ENCODE assay signal across 29 cellular contexts in the genomic region with DNA sequence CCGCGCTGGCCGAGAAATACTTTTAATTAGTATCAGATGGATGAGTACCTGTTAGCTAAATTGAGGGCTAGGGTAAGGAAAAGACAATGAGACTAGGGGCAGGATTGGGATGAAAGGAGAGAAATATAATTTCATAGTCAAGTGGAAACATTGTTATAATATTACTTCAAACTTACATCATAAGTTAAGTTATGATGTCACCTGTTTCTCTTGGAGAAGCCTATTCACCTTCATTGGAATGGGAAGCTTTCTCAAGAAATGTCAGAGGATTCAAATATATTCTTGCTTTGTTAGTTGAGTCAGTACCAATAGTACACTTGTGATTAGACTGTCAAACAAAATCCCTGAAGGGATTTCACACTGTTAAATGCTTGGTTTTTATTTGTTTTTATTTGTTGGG.
"Had no signal": no experiment of that assay in that cellular context is flagged by ENCODE, and none has a peak within 500 bp of the region (broad histone marks: within the 10 kb centered on the region; RNA-seq: fewer than 3 reads in every experiment).

No MANE protein-coding gene starts in this region.

- H3K4me3 Mint-ChIP-seq: stimulated activated effector memory CD8-positive, alpha-beta T cell treated with anti-CD3 and anti-CD28 coated beads, Interleukin-12 subunit alpha, Interleukin-12 subunit beta, amount 100 ng/mL, for 72 hours; stimulated activated memory B cell treated with anti-CD40 and anti-IgM and Interleukin-4, amounts not matched to agents 10 μg/mL and 1 μg/mL and 100 μg/mL, for 72 hours; stimulated activated naive B cell treated with anti-CD40 and anti-IgM and Interleukin-4, amounts not matched to agents 10 μg/mL and 1 μg/mL and 100 μg/mL, for 72 hours; stimulated activated naive CD8-positive, alpha-beta T cell treated with anti-CD3 and anti-CD28 coated beads, Interleukin-15, amount 100 ng/mL, for 72 hours; stimulated activated naive CD8-positive, alpha-beta T cell treated with anti-CD3 and anti-CD28 coated beads, Interleukin-15, Interleukin-2, amounts not matched to agents 100 ng/mL and 50 ng/mL, for 24 hours; type B pancreatic cell had no signal

- ATAC-seq: stimulated activated effector memory CD8-positive, alpha-beta T cell treated with anti-CD3 and anti-CD28 coated beads, Interleukin-12 subunit alpha, Interleukin-12 subunit beta, amount 100 ng/mL, for 72 hours; stimulated activated memory B cell treated with anti-CD40 and anti-IgM and Interleukin-4, amounts not matched to agents 10 μg/mL and 1 μg/mL and 100 μg/mL, for 72 hours; stimulated activated naive B cell treated with anti-CD40 and anti-IgM and Interleukin-4, amounts not matched to agents 10 μg/mL and 1 μg/mL and 100 μg/mL, for 72 hours; stimulated activated naive CD8-positive, alpha-beta T cell treated with anti-CD3 and anti-CD28 coated beads, Interleukin-15, amount 100 ng/mL, for 72 hours; stimulated activated naive CD8-positive, alpha-beta T cell treated with anti-CD3 and anti-CD28 coated beads, Interleukin-15, Interleukin-2, amounts not matched to agents 100 U/mL and 50 U/mL, for 24 hours; upper lobe of right lung had no signal

- H3K36me3 Mint-ChIP-seq: stimulated activated effector memory CD8-positive, alpha-beta T cell treated with anti-CD3 and anti-CD28 coated beads, Interleukin-12 subunit alpha, Interleukin-12 subunit beta, amount 100 ng/mL, for 72 hours had no signal

- H3K4me3 ChIP-seq: stomach, suprapubic skin, testis, thoracic aorta, thyroid gland, tibial artery, tibial nerve, transverse colon, upper lobe of left lung, upper lobe of right lung, uterus, vagina had no signal

- H3K9me3 ChIP-seq: suprapubic skin, testis, thoracic aorta, thyroid gland, tibial nerve, transverse colon, upper lobe of right lung, vagina had no signal

- H3K36me3 ChIP-seq: suprapubic skin, thoracic aorta, thyroid gland, transverse colon, upper lobe of left lung, upper lobe of right lung, uterus, vagina had no signal

- H3K4me1 ChIP-seq: stomach, suprapubic skin, testis, thyroid gland, tibial artery, tibial nerve, transverse colon, upper lobe of left lung, upper lobe of right lung, uterus, vagina had no signal

- H3K27ac Mint-ChIP-seq: stimulated activated effector memory CD8-positive, alpha-beta T cell treated with anti-CD3 and anti-CD28 coated beads, Interleukin-12 subunit alpha, Interleukin-12 subunit beta, amount 100 ng/mL, for 72 hours; stimulated activated memory B cell treated with anti-CD40 and anti-IgM and Interleukin-4, amounts not matched to agents 10 μg/mL and 1 μg/mL and 100 μg/mL, for 72 hours; stimulated activated naive B cell treated with anti-CD40 and anti-IgM and Interleukin-4, amounts not matched to agents 10 μg/mL and 1 μg/mL and 100 μg/mL, for 72 hours; stimulated activated naive CD8-positive, alpha-beta T cell treated with anti-CD3 and anti-CD28 coated beads, Interleukin-15, amount 100 ng/mL, for 72 hours; stimulated activated naive CD8-positive, alpha-beta T cell treated with anti-CD3 and anti-CD28 coated beads, Interleukin-15, Interleukin-2, amounts not matched to agents 100 ng/mL and 50 ng/mL, for 24 hours; type B pancreatic cell had no signal

- H3K27ac ChIP-seq: stomach, suprapubic skin, testis, thoracic aorta, thyroid gland, tibial artery, tibial nerve, transverse colon, upper lobe of left lung, upper lobe of right lung, uterus, vagina had no signal

- DNase-seq: stimulated activated CD4-positive, alpha-beta T cell treated with anti-CD3 and anti-CD28 coated beads, Interleukin-2, amount 100 ng/mL, for 48 hours; stimulated activated CD4-positive, alpha-beta T cell treated with anti-CD3 and anti-CD28 coated beads, Interleukin-4, amount 100 ng/mL, for 1 hour; stimulated activated CD4-positive, alpha-beta T cell treated with anti-CD3 and anti-CD28 coated beads, Interleukin-4, amount 100 ng/mL, for 24 hours; stimulated activated CD4-positive, alpha-beta T cell treated with anti-CD3 and anti-CD28 coated beads, Interleukin-4, amount 100 ng/mL, for 4 hours; stimulated activated CD8-positive, alpha-beta memory T cell treated with anti-CD3 and anti-CD28 coated beads, Interleukin-4, amount 100 ng/mL, for 48 hours; stimulated activated naive B cell treated with anti-CD40 and anti-IgM and Interleukin-4, amounts not matched to agents 10 μg/mL and 1 μg/mL and 100 μg/mL, for 72 hours; stimulated activated naive CD4-positive, alpha-beta T cell; stimulated activated naive CD4-positive, alpha-beta T cell treated with Interleukin-2 at 50 U/mL for 16 hours; stimulated activated naive CD8-positive, alpha-beta T cell treated with anti-CD3 and anti-CD28 coated beads, Interleukin-15, amount 100 ng/mL, for 72 hours; stimulated activated naive CD8-positive, alpha-beta T cell treated with anti-CD3 and anti-CD28 coated beads, Interleukin-15, Interleukin-2, amounts not matched to agents 100 U/mL and 50 U/mL, for 24 hours; stomach; substantia nigra; testis; thyroid gland; tibial artery; transverse colon; trophoblast cell; upper lobe of left lung; upper lobe of right lung; uterus had no signal

- FAIRE-seq: urothelium cell line had no signal

- H3K27me3 ChIP-seq: stomach, suprapubic skin, testis, thyroid gland, tibial artery, tibial nerve, transverse colon, upper lobe of left lung, upper lobe of right lung, uterus, vagina had no signal

- H3K27me3 Mint-ChIP-seq: stimulated activated memory B cell treated with anti-CD40 and anti-IgM and Interleukin-4, amounts not matched to agents 10 μg/mL and 1 μg/mL and 100 μg/mL, for 72 hours; stimulated activated naive CD8-positive, alpha-beta T cell treated with anti-CD3 and anti-CD28 coated beads, Interleukin-15, Interleukin-2, amounts not matched to agents 100 ng/mL and 50 ng/mL, for 24 hours; type B pancreatic cell had no signal

- H3K4me1 Mint-ChIP-seq: stimulated activated effector memory CD8-positive, alpha-beta T cell treated with anti-CD3 and anti-CD28 coated beads, Interleukin-12 subunit alpha, Interleukin-12 subunit beta, amount 100 ng/mL, for 72 hours; stimulated activated memory B cell treated with anti-CD40 and anti-IgM and Interleukin-4, amounts not matched to agents 10 μg/mL and 1 μg/mL and 100 μg/mL, for 72 hours; stimulated activated naive B cell treated with anti-CD40 and anti-IgM and Interleukin-4, amounts not matched to agents 10 μg/mL and 1 μg/mL and 100 μg/mL, for 72 hours; stimulated activated naive CD8-positive, alpha-beta T cell treated with anti-CD3 and anti-CD28 coated beads, Interleukin-15, amount 100 ng/mL, for 72 hours had no signal
